38 cellular contexts compared by ENCODE assay signal in the genomic region with DNA sequence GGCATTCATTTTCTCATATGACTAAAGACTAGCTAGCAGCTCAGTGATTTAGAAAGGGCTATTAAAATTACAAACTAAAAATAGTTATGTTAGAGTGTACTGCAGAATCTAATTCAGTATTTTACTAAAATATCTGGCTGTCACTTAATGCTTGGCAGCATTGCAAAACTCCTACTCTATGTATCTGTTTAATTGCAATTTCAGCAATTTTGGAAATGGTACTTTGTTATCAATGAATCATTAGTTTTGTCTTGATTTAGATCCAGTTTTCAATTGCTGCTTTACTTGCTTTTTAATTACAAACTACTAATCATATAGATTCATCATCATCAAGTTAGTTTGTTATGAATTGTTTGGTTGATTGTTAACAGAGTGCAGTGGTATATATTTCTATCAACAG. TPM values are rescaled to one million over a fixed set of nuclear protein-coding genes. Genes with fewer than 3 reads are reported as not detected.
"Had no signal": no experiment of that assay in that cellular context is flagged by ENCODE, and none has a peak within 500 bp of the region (broad histone marks: within the 10 kb centered on the region; RNA-seq: fewer than 3 reads in every experiment).

No MANE protein-coding gene starts in this region.

- ATAC-seq: activated naive CD4-positive, alpha-beta T cell treated with anti-CD3 and anti-CD28 coated beads, Interleukin-2, amount 50 U/mL, for 72 hours; activated naive CD8-positive, alpha-beta T cell treated with anti-CD3 and anti-CD28 coated beads, Interleukin-2, amount 50 U/mL, for 24 hours; activated T-cell treated with anti-CD3 and anti-CD28 coated beads, Interleukin-2, amount 50 U/mL, for 4 hours; activated T-cell treated with anti-CD3 and anti-CD28 coated beads, Interleukin-2, amount 50 U/mL, for 72 hours; activated T-helper 17 cell treated with anti-CD3 and anti-CD28 coated beads, Interleukin-2, amount 50 U/mL, for 72 hours; body of pancreas had no signal

- H3K36me3 ChIP-seq: adrenal gland, ascending aorta, brain microvascular endothelial cell, breast epithelium, cardiac muscle cell had no signal

- H3K4me1 ChIP-seq: adrenal gland, ascending aorta, body of pancreas, breast epithelium had no signal

- DNase-seq: activated effector memory CD4-positive, alpha-beta T cell treated with anti-CD3 and anti-CD28 coated beads, Interleukin-2, amount 50 U/mL, for 16 hours; activated effector memory CD4-positive, alpha-beta T cell treated with Interleukin-2 at 50 U/mL for 16 hours; activated gamma-delta T cell; activated gamma-delta T cell treated with Interleukin-2 at 50 U/mL for 16 hours; activated naive CD4-positive, alpha-beta T cell; activated naive CD4-positive, alpha-beta T cell treated with anti-CD3 and anti-CD28 coated beads for 36 hours; activated naive CD4-positive, alpha-beta T cell treated with anti-CD3 and anti-CD28 coated beads, Interleukin-2, amount 10 ng/mL, durations not matched to agents 7 days and 5 days; activated naive CD4-positive, alpha-beta T cell treated with anti-CD3 and anti-CD28 coated beads, Interleukin-2, amount 50 U/mL, for 16 hours; activated naive CD4-positive, alpha-beta T cell treated with Interleukin-2 at 50 U/mL for 16 hours; activated naive CD8-positive, alpha-beta T cell treated with anti-CD3 and anti-CD28 coated beads for 36 hours; activated naive CD8-positive, alpha-beta T cell treated with anti-CD3 and anti-CD28 coated beads, Interleukin-2, amount 10 ng/mL, durations not matched to agents 7 days and 5 days; activated naive CD8-positive, alpha-beta T cell treated with anti-CD3 and anti-CD28 coated beads, Interleukin-2, amount 50 U/mL, for 24 hours; activated T-cell treated with anti-CD3 and anti-CD28 coated beads, Interleukin-2, amount 50 U/mL, for 4 hours; activated T-cell treated with anti-CD3 and anti-CD28 coated beads, Interleukin-2, amount 50 U/mL, for 48 hours; activated T-cell treated with anti-CD3 and anti-CD28 coated beads, Interleukin-2, amount 50 U/mL, for 72 hours; adrenal gland; amniotic stem cell; amygdala; anterior cingulate cortex; aorta; body of pancreas; brain microvascular endothelial cell; caudate nucleus; central memory CD4-positive, alpha-beta T cell; cerebellar nuclear complex had no signal

- H3K9me3 ChIP-seq: body of pancreas had no signal

- FAIRE-seq: astrocyte, bronchial epithelial cell, colon had no signal

- H3K27me3 ChIP-seq: adrenal gland, ascending aorta, body of pancreas, brain microvascular endothelial cell, breast epithelium, cardiac muscle cell had no signal

- H3K27ac ChIP-seq: adrenal gland, ascending aorta, body of pancreas, brain microvascular endothelial cell, breast epithelium, cardiac muscle cell had no signal

- H3K4me3 ChIP-seq: adrenal gland, ascending aorta, body of pancreas, breast epithelium, cardiac muscle cell had no signal

RNA-seq across cellular contexts. Expression of a gene that starts 19.2 kb away (rescaled TPM):
- total RNA-seq: activated naive CD4-positive, alpha-beta T cell treated with anti-CD3 and anti-CD28 coated beads for 36 hours; activated naive CD4-positive, alpha-beta T cell treated with anti-CD3 and anti-CD28 coated beads, Interleukin-2, amount 50 U/mL, for 72 hours; activated naive CD8-positive, alpha-beta T cell treated with anti-CD3 and anti-CD28 coated beads for 36 hours; activated naive CD8-positive, alpha-beta T cell treated with anti-CD3 and anti-CD28 coated beads, Interleukin-2, amount 10 ng/mL, durations not matched to agents 7 days and 5 days; activated T-cell treated with anti-CD3 and anti-CD28 coated beads, Interleukin-2, amount 50 U/mL, for 4 hours; activated T-cell treated with anti-CD3 and anti-CD28 coated beads, Interleukin-2, amount 50 U/mL, for 72 hours; activated T-helper 1 cell treated with anti-CD3 and anti-CD28 coated beads, Interleukin-12 subunit alpha, Interleukin-12 subunit beta, Interleukin-2, Interleukin-4 antibody, amounts not matched to agents 30 ng/mL and 10 ng/mL and 1 ng/mL, durations not matched to agents 14 hours and 24 hours and 36 hours; activated T-helper 17 cell treated with anti-CD3 and anti-CD28 coated beads, Interleukin-2, amount 50 U/mL, for 72 hours; activated T-helper 2 cell treated with anti-CD3 and anti-CD28 coated beads, Interferon-gamma antibody, Interleukin-2, Interleukin-4, amounts not matched to agents 10 μg/mL and 5 μg/mL and 100 μg/mL, durations not matched to agents 14 hours and 24 hours and 36 hours; ascending aorta; astrocyte; body of pancreas; breast epithelium; bronchial epithelial cell; cardiac muscle cell; cardiac septum; cerebellum; chondrocyte had no signal
- polyA plus RNA-seq: adrenal gland, cardiac muscle cell had no signal
